In the genomic region with DNA sequence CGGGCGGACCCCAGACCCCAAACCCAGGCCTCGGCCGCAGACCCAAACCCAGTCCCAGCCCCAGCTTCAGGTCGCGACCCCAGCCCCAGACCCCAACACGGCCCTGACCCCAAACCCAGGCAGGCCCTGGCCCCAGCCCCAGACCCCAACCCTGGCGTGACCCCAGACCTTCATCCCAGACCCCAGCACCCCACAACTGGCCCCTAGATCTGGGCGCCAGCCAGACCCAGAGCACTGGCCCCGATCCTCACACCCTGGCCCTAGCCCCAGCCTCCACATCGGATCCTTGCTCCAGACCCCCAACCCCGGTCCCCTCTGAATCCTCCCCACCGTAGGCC, we compare ENCODE assay signal across 33 cellular contexts.
"Had no signal": no experiment of that assay in that cellular context is flagged by ENCODE, and none has a peak within 500 bp of the region (broad histone marks: within the 10 kb centered on the region; RNA-seq: fewer than 3 reads in every experiment).

No MANE protein-coding gene starts in this region.

- H3K9me3 ChIP-seq: heart right ventricle, lower lobe of right lung, neutrophil, thoracic aorta, uterus had no signal

- FAIRE-seq: astrocyte, endothelial cell of umbilical vein, small intestine, TTC549 had no signal

- H3K27ac ChIP-seq: brain microvascular endothelial cell, coronary artery, dorsolateral prefrontal cortex, foreskin keratinocyte, lower lobe of right lung, neutrophil, thoracic aorta, uterus had no signal

- H3K4me3 ChIP-seq: coronary artery, dorsolateral prefrontal cortex, lower lobe of right lung, thoracic aorta, uterus had no signal

- H3K9me3 Mint-ChIP-seq: activated CD4-positive, alpha-beta memory T cell treated with anti-CD3 and anti-CD28 coated beads for 36 hours; activated CD4-positive, alpha-beta T cell treated with anti-CD3 and anti-CD28 coated beads, Interleukin-2, amount 10 ng/mL, durations not matched to agents 24 days and 14 days; activated naive CD4-positive, alpha-beta T cell treated with anti-CD3 and anti-CD28 coated beads, Interleukin-2, amount 10 ng/mL, durations not matched to agents 7 days and 5 days; natural killer cell; T-helper 1 cell treated with Interleukin-12 subunit alpha and Interleukin-12 subunit beta and Interleukin-4 antibody, amounts not matched to agents 30 μg/mL and 1 μg/mL, for 36 hours had no signal

- H3K27me3 ChIP-seq: brain microvascular endothelial cell, dorsolateral prefrontal cortex, foreskin keratinocyte, heart right ventricle, neutrophil, uterus had no signal

- H3K36me3 Mint-ChIP-seq: natural killer cell had no signal

- H3K36me3 ChIP-seq: uterus had no signal

- DNase-seq: activated CD4-positive, alpha-beta memory T cell treated with anti-CD3 and anti-CD28 coated beads for 36 hours; activated CD4-positive, alpha-beta T cell treated with anti-CD3 and anti-CD28 coated beads, Interleukin-2, amount 10 ng/mL, durations not matched to agents 24 days and 14 days; activated CD4-positive, CD25-positive, alpha-beta regulatory T cell treated with anti-CD3 and anti-CD28 coated beads, Interleukin-2, amount 50 U/mL, for 72 hours; activated CD8-positive, alpha-beta memory T cell treated with anti-CD3 and anti-CD28 coated beads, Interleukin-2, amount 50 U/mL, for 4 hours; activated gamma-delta T cell; activated naive CD4-positive, alpha-beta T cell treated with anti-CD3 and anti-CD28 coated beads, Interleukin-2, amount 10 ng/mL, durations not matched to agents 7 days and 5 days; activated T-cell treated with anti-CD3 and anti-CD28 coated beads, Interleukin-2, amount 50 U/mL, for 1 hour; amniotic stem cell; brain microvascular endothelial cell; dorsolateral prefrontal cortex; effector memory CD4-positive, alpha-beta T cell; foreskin keratinocyte; heart right ventricle; kidney glomerular epithelial cell; lower lobe of right lung; mesenchymal stem cell; natural killer cell; small intestine; stimulated activated CD4-positive, alpha-beta T cell treated with anti-CD3 and anti-CD28 coated beads, Interleukin-1b, Interleukin-23, amount 100 ng/mL, for 48 hours; stimulated activated CD4-positive, alpha-beta T cell treated with anti-CD3 and anti-CD28 coated beads, Interleukin-4, amount 100 ng/mL, for 4 hours; stimulated activated CD8-positive, alpha-beta memory T cell treated with anti-CD3 and anti-CD28 coated beads, Interleukin-4, amount 100 ng/mL, for 48 hours; stimulated activated naive CD4-positive, alpha-beta T cell; T-helper 9 cell; uterus had no signal

- H3K27ac Mint-ChIP-seq: activated CD4-positive, alpha-beta memory T cell treated with anti-CD3 and anti-CD28 coated beads for 36 hours; activated CD4-positive, alpha-beta T cell treated with anti-CD3 and anti-CD28 coated beads, Interleukin-2, amount 10 ng/mL, durations not matched to agents 24 days and 14 days; activated naive CD4-positive, alpha-beta T cell treated with anti-CD3 and anti-CD28 coated beads, Interleukin-2, amount 10 ng/mL, durations not matched to agents 7 days and 5 days; natural killer cell; T-helper 1 cell treated with Interleukin-12 subunit alpha and Interleukin-12 subunit beta and Interleukin-4 antibody, amounts not matched to agents 30 μg/mL and 1 μg/mL, for 36 hours had no signal

- H3K27me3 Mint-ChIP-seq: activated CD4-positive, alpha-beta memory T cell treated with anti-CD3 and anti-CD28 coated beads for 36 hours; activated CD4-positive, alpha-beta T cell treated with anti-CD3 and anti-CD28 coated beads, Interleukin-2, amount 10 ng/mL, durations not matched to agents 24 days and 14 days; activated naive CD4-positive, alpha-beta T cell treated with anti-CD3 and anti-CD28 coated beads, Interleukin-2, amount 10 ng/mL, durations not matched to agents 7 days and 5 days had no signal

- H3K4me3 Mint-ChIP-seq: activated CD4-positive, alpha-beta memory T cell treated with anti-CD3 and anti-CD28 coated beads for 36 hours; activated CD4-positive, alpha-beta T cell treated with anti-CD3 and anti-CD28 coated beads, Interleukin-2, amount 10 ng/mL, durations not matched to agents 24 days and 14 days; activated naive CD4-positive, alpha-beta T cell treated with anti-CD3 and anti-CD28 coated beads, Interleukin-2, amount 10 ng/mL, durations not matched to agents 7 days and 5 days; natural killer cell; T-helper 1 cell treated with Interleukin-12 subunit alpha and Interleukin-12 subunit beta and Interleukin-4 antibody, amounts not matched to agents 30 μg/mL and 1 μg/mL, for 36 hours had no signal

- ATAC-seq: foreskin keratinocyte, left lobe of liver, natural killer cell, sciatic nerve had no signal
